Comparison of ENCODE assay signal across 12 cellular contexts in genomic region chr2:230869691-230870543, GRCh38. TPM values are rescaled to one million over a fixed set of nuclear protein-coding genes. Genes with fewer than 3 reads are reported as not detected.
DNase-seq lines count a peak whose midpoint lies in the region; ATAC-seq, FAIRE-seq and TF ChIP-seq lines count a peak whose summit lies in the region.
"Had no signal": no experiment of that assay in that cellular context is flagged by ENCODE, and none has a peak within 500 bp of the region (broad histone marks: within the 10 kb centered on the region; RNA-seq: fewer than 3 reads in every experiment).

No MANE protein-coding gene starts in this region.

- peak overlapping the region; percentile 60 to 72 for H3K27ac ChIP-seq in kidney (ENCODE audit: low read depth in 2 of 2, low read length in 2 of 2)
- H3K27ac ChIP-seq in smooth muscle cell (ENCODE audit: low read depth): peak overlapping the region; percentile 63
- H3K27ac ChIP-seq: GM23248 had no signal

- intact Hi-C loops in kidney (cut with DNase I): no loop called here

- H3K4me1 ChIP-seq in HAP-1 (peaks cover 55% of the 10 kb centered on the region), kidney (ENCODE audit: control insufficient read depth in 1 of 2, insufficient read depth in 1 of 2, low read depth in 1 of 2, low read length in 2 of 2) (peaks cover 34 to 49% of the 10 kb centered on the region in 2 donors), smooth muscle cell (ENCODE audit: low read depth) (peaks cover 55% of the 10 kb centered on the region)

- H4K20me1 ChIP-seq in smooth muscle cell (ENCODE audit: low read depth): peaks cover 86% of the 10 kb centered on the region

- DNase-seq in HAP-1 (ENCODE audit: low spot score in 2 of 2) (peak; percentile 19 to 59), SK-N-DZ (ENCODE audit: low spot score) (peak; percentile 18), kidney (no peak), smooth muscle cell (lab: John Stamatoyannopoulos, UW; ENCODE audit: unreplicated experiment) (no peak), DMS53 (lab: John Stamatoyannopoulos, UW) (no peak), urothelium cell line (ENCODE audit: low spot score) (no peak)
- no peak for DNase-seq in stimulated activated CD4-positive, alpha-beta T cell treated with anti-CD3 and anti-CD28 coated beads, Interleukin-1b, Interleukin-23, amount 100 ng/mL, for 48 hours
- DNase-seq: activated gamma-delta T cell, cortex of kidney, GM23248, NCI-H1105 had no signal

- no peaks in the 10 kb centered on the region for H3K27me3 ChIP-seq in HAP-1 (ENCODE audit: low read depth)
- no peaks in the 10 kb centered on the region for H3K27me3 ChIP-seq in smooth muscle cell (ENCODE audit: low read depth)

- H3K79me2 ChIP-seq in smooth muscle cell (ENCODE audit: low read depth): peaks cover 56% of the 10 kb centered on the region

- H2AFZ ChIP-seq in smooth muscle cell (ENCODE audit: low read depth): no peak overlapping the region
- H2AFZ ChIP-seq: GM23248 had no signal

- no peak for FAIRE-seq in kidney (lab: Jason Lieb, UNC)
- FAIRE-seq in urothelium cell line (lab: Jason Lieb, UNC): no peak

- peak overlapping the region; percentile 48 for H3K4me2 ChIP-seq in smooth muscle cell

- 47% methylated on average over 18 of the region's 18 CpGs for WGBS in smooth muscle cell (ENCODE audit: low lambda C conversion rate)

- in situ Hi-C loops in HAP-1 (cut with MboI; ENCODE audit: low sequenced_read_pairs): no loop called here

- peaks cover 4% of the 10 kb centered on the region for H3F3A ChIP-seq in smooth muscle cell (ENCODE audit: low read depth)

- TF ChIP-seq CTCF in kidney (IDR thresholded peaks at IDR 0.05; ENCODE audit: borderline replicate concordance, extremely low read depth, insufficient read depth): no peak
- no peak for TF ChIP-seq CTCF in smooth muscle cell (IDR thresholded peaks at IDR 0.05; ENCODE audit: borderline replicate concordance, insufficient read depth, poor library complexity, severe bottlenecking)

- ATAC-seq in GM21619 (IDR thresholded peaks at IDR 0.05; ENCODE audit: unreplicated experiment): no peak

- peak overlapping the region; percentile 9 to 34 for H3K9ac ChIP-seq in kidney (ENCODE audit: low read length in 2 of 2)
- no peak overlapping the region for H3K9ac ChIP-seq in smooth muscle cell (ENCODE audit: low read depth)
- H3K9ac ChIP-seq: GM23248 had no signal

- peak overlapping the region; percentile 6 for H3K4me3 ChIP-seq in HAP-1
- H3K4me3 ChIP-seq in kidney (ENCODE audit: low read length in 2 of 2): peak overlapping the region in 1 of 2 donors; percentile 17
- H3K4me3 ChIP-seq in smooth muscle cell: no peak overlapping the region
- H3K4me3 ChIP-seq: GM23248 had no signal

- H3K9me3 ChIP-seq in HAP-1 (no peaks in the 10 kb centered on the region), kidney (ENCODE audit: control insufficient read depth in 1 of 2, low read length in 2 of 2) (no peaks in the 10 kb centered on the region), smooth muscle cell (replicated peaks; ENCODE audit: low read depth) (no peaks in the 10 kb centered on the region)

- peaks cover 40% of the 10 kb centered on the region for H3K36me3 ChIP-seq in HAP-1 (replicated peaks)
- H3K36me3 ChIP-seq in kidney (ENCODE audit: control insufficient read depth in 1 of 2, insufficient read depth in 2 of 2, low read length in 2 of 2): no peaks in the 10 kb centered on the region
- H3K36me3 ChIP-seq in smooth muscle cell (ENCODE audit: low read depth): no peaks in the 10 kb centered on the region

RNA-seq across cellular contexts. Expression of gene ITM2C, which starts 5.2 kb away (rescaled TPM):
- polyA plus RNA-seq in SK-N-DZ (2014; cell fraction: cytosol; rRNA removed): 94.1 and 96.8 TPM in 2 replicates
- polyA plus RNA-seq in SK-N-DZ (2014; cell fraction: nucleus; rRNA removed): 45.4 and 55.7 TPM in 2 replicates
- 1,131 TPM for total RNA-seq in kidney
- 308 TPM for polyA plus RNA-seq in kidney (ENCODE audit: insufficient read depth, low read depth, low replicate concordance)
- total RNA-seq in smooth muscle cell: 344 and 532 TPM in 2 replicates
- polyA plus RNA-seq in smooth muscle cell: 458 and 600 TPM in 2 replicates

RNA-seq across cellular contexts. Expression of gene GPR55, which starts 55.1 kb away (rescaled TPM):
- polyA plus RNA-seq in SK-N-DZ (2014; cell fraction: cytosol; rRNA removed): not detected in 2 replicates
- polyA plus RNA-seq in SK-N-DZ (2014; cell fraction: nucleus; rRNA removed): not detected in 2 replicates
- 0.69 TPM for total RNA-seq in kidney
- polyA plus RNA-seq in kidney (ENCODE audit: insufficient read depth, low read depth, low replicate concordance): not detected
- not detected in 2 replicates for total RNA-seq in smooth muscle cell
- not detected in 2 replicates for polyA plus RNA-seq in smooth muscle cell
- total RNA-seq: GM23248 had no signal

Comparison
In these comparisons a context has a peak if more than half of its experiments do, and no peak if none do; other contexts are left out.
1. DNase-seq: peak in HAP-1 (2 of 2) and SK-N-DZ (single experiment); none in kidney (single experiment), smooth muscle cell (single experiment), DMS53 (single experiment), stimulated activated CD4-positive, alpha-beta T cell treated with anti-CD3 and anti-CD28 coated beads, Interleukin-1b, Interleukin-23, amount 100 ng/mL, for 48 hours (single experiment) and urothelium cell line (single experiment).